In the genomic region with DNA sequence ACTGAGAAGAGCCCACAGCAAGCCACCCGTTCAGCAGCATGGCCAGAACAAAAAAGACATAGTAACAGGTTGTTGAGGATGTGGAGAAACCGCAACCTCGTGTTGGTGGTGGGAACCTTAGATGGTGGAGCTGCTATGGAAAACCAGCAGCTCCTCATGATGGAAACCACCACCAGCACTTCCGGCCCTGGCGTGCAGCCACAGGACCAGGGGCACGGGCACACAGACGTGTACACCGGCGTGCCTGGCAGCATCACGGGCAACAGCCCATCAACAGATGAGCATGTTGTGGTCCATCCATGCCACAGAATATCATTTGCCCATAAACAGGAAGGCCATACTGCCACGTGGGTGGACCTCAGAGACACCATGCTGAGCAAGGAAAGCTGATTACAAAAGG, we compare ENCODE assay signal across 2 cellular contexts.
TF ChIP-seq lines count a peak whose summit lies in the region.

No MANE protein-coding gene starts in this region.

TF ChIP-seq in HEK293, 187 proteins besides CTCF, POLR2A, EP300 and RAD21:
- no peak for TF ChIP-seq HOXD13 (CRISPR knock-in tag; IDR thresholded peaks at IDR 0.05; ENCODE audit: borderline replicate concordance)
- TF ChIP-seq, protein P1, sequence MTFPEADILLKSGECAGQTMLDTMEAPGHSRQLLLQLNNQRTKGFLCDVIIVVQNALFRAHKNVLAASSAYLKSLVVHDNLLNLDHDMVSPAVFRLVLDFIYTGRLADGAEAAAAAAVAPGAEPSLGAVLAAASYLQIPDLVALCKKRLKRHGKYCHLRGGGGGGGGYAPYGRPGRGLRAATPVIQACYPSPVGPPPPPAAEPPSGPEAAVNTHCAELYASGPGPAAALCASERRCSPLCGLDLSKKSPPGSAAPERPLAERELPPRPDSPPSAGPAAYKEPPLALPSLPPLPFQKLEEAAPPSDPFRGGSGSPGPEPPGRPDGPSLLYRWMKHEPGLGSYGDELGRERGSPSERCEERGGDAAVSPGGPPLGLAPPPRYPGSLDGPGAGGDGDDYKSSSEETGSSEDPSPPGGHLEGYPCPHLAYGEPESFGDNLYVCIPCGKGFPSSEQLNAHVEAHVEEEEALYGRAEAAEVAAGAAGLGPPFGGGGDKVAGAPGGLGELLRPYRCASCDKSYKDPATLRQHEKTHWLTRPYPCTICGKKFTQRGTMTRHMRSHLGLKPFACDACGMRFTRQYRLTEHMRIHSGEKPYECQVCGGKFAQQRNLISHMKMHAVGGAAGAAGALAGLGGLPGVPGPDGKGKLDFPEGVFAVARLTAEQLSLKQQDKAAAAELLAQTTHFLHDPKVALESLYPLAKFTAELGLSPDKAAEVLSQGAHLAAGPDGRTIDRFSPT (tag by site-specific recombination; IDR thresholded peaks at IDR 0.05), result 0 out of 2 replicates have a peak, but pooled peaks have one; percentile 13
- no peak for TF ChIP-seq ZFP69B (tag by site-specific recombination; IDR thresholded peaks at IDR 0.05)
- TF ChIP-seq KLF1 (tag by site-specific recombination; IDR thresholded peaks at IDR 0.05), result no peak
- TF ChIP-seq ZNF214 (tag by site-specific recombination; IDR thresholded peaks at IDR 0.05; ENCODE audit: borderline replicate concordance), result no peak
- no peak for TF ChIP-seq ZNF394 (tag by site-specific recombination; IDR thresholded peaks at IDR 0.05; ENCODE audit: borderline replicate concordance)
- 0 out of 2 replicates have a peak, but pooled peaks have one; percentile 34 for TF ChIP-seq ZNF600 (tag by site-specific recombination; IDR thresholded peaks at IDR 0.05)
- TF ChIP-seq EGR2 (tag by site-specific recombination; IDR thresholded peaks at IDR 0.05; ENCODE audit: low read depth), result no peak
- TF ChIP-seq ZNF660 (tag by site-specific recombination; IDR thresholded peaks at IDR 0.05), result no peak

TF ChIP-seq in GM12878, 131 proteins besides CTCF, POLR2A, EP300 and RAD21:
- no peak for TF ChIP-seq RFX5 (IDR thresholded peaks at IDR 0.05; ENCODE audit: low read depth, low read length)
- peak; percentile 12; the same call in 1 of the 2 replicates for TF ChIP-seq POLR2AphosphoS5 (IDR thresholded peaks at IDR 0.05; ENCODE audit: low read length)
